Comparison of ENCODE assay signal across 2 cellular contexts in genomic region chrX:52873825-52874224, GRCh38. TPM values are rescaled to one million over a fixed set of nuclear protein-coding genes. Genes with fewer than 3 reads are reported as not detected.
"Had no signal": no experiment of that assay in that cellular context is flagged by ENCODE, and none has a peak within 500 bp of the region (broad histone marks: within the 10 kb centered on the region; RNA-seq: fewer than 3 reads in every experiment).

No MANE protein-coding gene starts in this region.

RNA-seq across cellular contexts. Expression of gene XAGE3, which starts 5.9 kb away (rescaled TPM):
- total RNA-seq: G401, GM12878 had no signal
- polyA plus RNA-seq: GM12878 had no signal
